In the genomic region with DNA sequence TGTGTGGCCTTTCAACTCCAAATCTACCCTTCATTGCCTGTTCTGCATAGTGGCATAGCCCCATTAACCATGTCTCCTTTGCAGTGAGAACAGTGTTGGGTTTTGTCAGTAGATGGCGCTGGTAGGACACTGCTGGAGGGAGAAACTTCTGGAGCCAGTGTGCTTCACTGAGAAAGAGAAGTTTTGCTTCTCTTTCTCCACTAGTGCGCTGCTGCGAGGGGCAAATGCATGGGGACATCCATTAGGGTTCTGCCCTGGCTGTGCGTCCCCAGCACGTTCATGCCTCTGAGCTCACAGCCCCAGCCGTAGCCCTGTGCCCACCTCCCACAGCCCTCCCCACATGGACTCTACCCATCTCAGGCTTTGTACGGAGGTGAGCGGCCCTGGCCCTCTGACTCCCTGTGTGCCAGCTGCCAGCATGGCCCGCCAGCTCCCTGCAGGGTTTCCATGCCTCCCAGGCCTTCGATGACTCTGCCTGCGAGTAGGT, we compare ENCODE assay signal across 7 cellular contexts. TPM values are rescaled to one million over a fixed set of nuclear protein-coding genes. Genes with fewer than 3 reads are reported as not detected.
DNase-seq lines count a peak whose midpoint lies in the region; ATAC-seq and TF ChIP-seq lines count a peak whose summit lies in the region.

No MANE protein-coding gene starts in this region.

- TF ChIP-seq CTCF in GM12872 (IDR thresholded peaks at IDR 0.05; ENCODE audit: insufficient read depth, low read depth, low read length) = peak; percentile 95
- TF ChIP-seq CTCF in left ventricle myocardium inferior (IDR thresholded peaks at IDR 0.05; ENCODE audit: borderline replicate concordance) = peak; percentile 85

- no peak overlapping the region for H3K27ac ChIP-seq in left ventricle myocardium inferior (replicated peaks)

- no peaks in the 10 kb centered on the region for H3K27me3 ChIP-seq in left ventricle myocardium inferior (ENCODE audit: low read depth)

- no peaks in the 10 kb centered on the region for H3K36me3 ChIP-seq in left ventricle myocardium inferior

- ATAC-seq in sciatic nerve = peak; percentile 85
- no peak for ATAC-seq in GM18502 (IDR thresholded peaks at IDR 0.05; ENCODE audit: poor library complexity, unreplicated experiment)

- H3K9me3 ChIP-seq in left ventricle myocardium inferior (replicated peaks) = peaks cover 2% of the 10 kb centered on the region

- intact Hi-C loops in left ventricle myocardium inferior (cut with micrococcal nuclease) = loop anchor here (10.0 kb wide), 1 partner anchor 342 kb away; no protein-coding TSS in a partner anchor
- intact Hi-C loops in sciatic nerve (cut with DNase I) = loop anchor here (5.0 kb wide), 1 partner anchor 235 kb away; no protein-coding TSS in a partner anchor

- H3K4me3 ChIP-seq in left ventricle myocardium inferior = no peak overlapping the region

- peak; percentile 53 for DNase-seq in NCI-H1105 treated with DMSO at 0.1 percent for 48 hours (lab: John Stamatoyannopoulos, UW)
- DNase-seq in SW480 (ENCODE audit: low spot score) = peak; percentile 57
- peak; percentile 44 for DNase-seq in activated naive CD8-positive, alpha-beta T cell treated with anti-CD3 and anti-CD28 coated beads, Interleukin-2, amount 50 U/mL, for 16 hours (ENCODE audit: low read depth, low spot score)
- no peak for DNase-seq in left ventricle myocardium inferior
- peak; percentile 78 for DNase-seq in sciatic nerve (ENCODE audit: low spot score)

- no peaks in the 10 kb centered on the region for H3K4me1 ChIP-seq in left ventricle myocardium inferior

RNA-seq across cellular contexts. Expression of a gene that starts 53.1 kb away (rescaled TPM):
- total RNA-seq in left ventricle myocardium inferior = 0.74 TPM
- 8.7 TPM for total RNA-seq in sciatic nerve
